12 cellular contexts compared by ENCODE assay signal in genomic region chr1:33382651-33383415, GRCh38. TPM values are rescaled to one million over a fixed set of nuclear protein-coding genes. Genes with fewer than 3 reads are reported as not detected.
A peak's percentile ranks its signal among the peaks of the same experiment; 100 is the strongest.
DNase-seq lines count a peak whose midpoint lies in the region; ATAC-seq and TF ChIP-seq lines count a peak whose summit lies in the region.
"Had no signal": no experiment of that assay in that cellular context is flagged by ENCODE, and none has a peak within 500 bp of the region (broad histone marks: within the 10 kb centered on the region; RNA-seq: fewer than 3 reads in every experiment).

No MANE protein-coding gene starts in this region.

- H3K9me3 Mint-ChIP-seq in neural progenitor cell: peaks cover 3% of the 10 kb centered on the region
- H3K9me3 Mint-ChIP-seq: activated B cell treated with CpG ODN at 0.5 μM for 24 hours had no signal

- H3K4me1 ChIP-seq in A673 (ENCODE audit: insufficient read depth, low read length, poor library complexity, severe bottlenecking) (peaks cover 23% of the 10 kb centered on the region), neural progenitor cell (peaks cover 7% of the 10 kb centered on the region)

- H2AFZ ChIP-seq in neural progenitor cell (replicated peaks): no peak overlapping the region

- H3K36me3 Mint-ChIP-seq in neural progenitor cell: no peaks in the 10 kb centered on the region

- TF ChIP-seq CTCF in A673 (conservative IDR thresholded peaks at IDR 0.05; ENCODE audit: low read depth, low read length) (no peak), neural progenitor cell (IDR thresholded peaks at IDR 0.05) (no peak)

- H3K27ac ChIP-seq in A673 (ENCODE audit: low read depth, low read length, poor library complexity, severe bottlenecking) (no peak overlapping the region), neural progenitor cell (no peak overlapping the region)

- no peak overlapping the region for H3K4me2 ChIP-seq in neural progenitor cell

- H4K20me1 ChIP-seq in neural progenitor cell (ENCODE audit: low read depth): no peaks in the 10 kb centered on the region

- intact Hi-C loops in A673 (cut with micrococcal nuclease; ENCODE audit: unreplicated experiment): no loop called here
- intact Hi-C loops in left colon (cut with DNase I, micrococcal nuclease): no loop called here

- no peak for ATAC-seq in HG02970 (IDR thresholded peaks at IDR 0.05; ENCODE audit: low FRiP score, unreplicated experiment)
- ATAC-seq in left colon: no peak
- ATAC-seq in HG02759 (IDR thresholded peaks at IDR 0.05; ENCODE audit: unreplicated experiment): no peak

- no TSS peak for BruUV-seq in A673 (replicated peaks; lab: Mats Ljungman, UMichigan)

- no peaks in the 10 kb centered on the region for H3K79me2 ChIP-seq in neural progenitor cell (ENCODE audit: low read depth)

- peak overlapping the region; percentile 36 for H3K4me3 Mint-ChIP-seq in neural progenitor cell
- H3K4me3 Mint-ChIP-seq: activated B cell treated with CpG ODN at 0.5 μM for 24 hours had no signal

- H3K4me3 ChIP-seq in A673 (ENCODE audit: low read depth, low read length, poor library complexity, severe bottlenecking): no peak overlapping the region
- H3K4me3 ChIP-seq in neural progenitor cell: no peak overlapping the region
- H3K4me3 ChIP-seq: vagina had no signal

- H3F3A ChIP-seq in neural progenitor cell (ENCODE audit: low read depth): no peaks in the 10 kb centered on the region

- no peaks in the 10 kb centered on the region for H3K36me3 ChIP-seq in A673 (ENCODE audit: insufficient read depth, low read length, poor library complexity, severe bottlenecking)
- H3K36me3 ChIP-seq in neural progenitor cell: no peaks in the 10 kb centered on the region
- H3K36me3 ChIP-seq: vagina had no signal

- CTCF ChIA-PET in A673 (lab: Charles Lee): interaction anchor here (0.6 kb wide), 1 partner anchor 312 kb away, joined by 4 read pairs; no protein-coding TSS in a partner anchor

- peaks cover 43% of the 10 kb centered on the region for H3K4me1 Mint-ChIP-seq in neural progenitor cell

- peak overlapping the region; percentile 64 for H3K27ac Mint-ChIP-seq in neural progenitor cell
- H3K27ac Mint-ChIP-seq: activated B cell treated with CpG ODN at 0.5 μM for 24 hours had no signal

- H3K27me3 Mint-ChIP-seq in neural progenitor cell (ENCODE audit: insufficient read depth, low read depth): no peaks in the 10 kb centered on the region

- no peaks in the 10 kb centered on the region for H3K9me3 ChIP-seq in A673 (ENCODE audit: low read depth, low read length, poor library complexity, severe bottlenecking)
- no peaks in the 10 kb centered on the region for H3K9me3 ChIP-seq in neural progenitor cell (ENCODE audit: low read depth)
- H3K9me3 ChIP-seq: vagina had no signal

- H3K27me3 ChIP-seq in A673 (replicated peaks; ENCODE audit: insufficient read depth, low read depth, low read length, poor library complexity): no peaks in the 10 kb centered on the region
- peaks cover 9% of the 10 kb centered on the region for H3K27me3 ChIP-seq in neural progenitor cell
- H3K27me3 ChIP-seq: vagina had no signal

- DNase-seq in A673 (ENCODE audit: low spot score): peak; percentile 25
- DNase-seq in RPMI7951 (ENCODE audit: low read depth): peak; percentile 87
- peak; percentile 94 for DNase-seq in globus pallidus (ENCODE audit: low spot score)
- no peak for DNase-seq in neural progenitor cell (ENCODE audit: low spot score)
- DNase-seq in germinal center (ENCODE audit: low spot score): no peak
- DNase-seq in left colon: no peak
- DNase-seq: activated B cell treated with CpG ODN at 0.5 μM for 24 hours; activated T-cell treated with anti-CD3 and anti-CD28 coated beads, Interleukin-2, amount 50 U/mL, for 1 hour; NCI-H2107 had no signal

- no peak overlapping the region for H3K9ac ChIP-seq in neural progenitor cell

- POLR2A ChIA-PET in A673 (lab: Charles Lee; ENCODE audit: low non-redundant PET): no interaction called here

RNA-seq across cellular contexts. Expression of gene PHC2, which starts 48.1 kb away (rescaled TPM):
- total RNA-seq in A673 (2021) (122 and 136 TPM in 2 replicates), neural progenitor cell (ENCODE audit: low replicate concordance) (65.0 and 108 TPM in 2 replicates), left colon (10 to 100 TPM; 48.7 to 59.4 TPM)
- 124 and 142 TPM in 2 replicates for total RNA-seq in RPMI7951 (2014; rRNA removed; shearing (Covaris generic))

Comparison
In these comparisons a context has a peak if more than half of its experiments do, and no peak if none do; other contexts are left out.
1. DNase-seq: peak in A673 (single experiment), RPMI7951 (single experiment) and globus pallidus (single experiment); none in neural progenitor cell (single experiment), germinal center (single experiment) and left colon (0 of 2).